3 cellular contexts compared by ENCODE assay signal in genomic region chr19:35454663-35455062, GRCh38.
TF ChIP-seq lines count a peak whose summit lies in the region.

No MANE protein-coding gene starts in this region.

TF ChIP-seq in A549, 52 proteins besides CTCF, POLR2A, EP300 and RAD21 (continues in another document):
- TF ChIP-seq ZSCAN20 (CRISPR knock-in tag; IDR thresholded peaks at IDR 0.05) (no peak), ZNF302 (CRISPR knock-in tag; IDR thresholded peaks at IDR 0.05) (no peak), ELK1 (IDR thresholded peaks at IDR 0.05; ENCODE audit: low read depth, low read length) (no peak), ESRRA (IDR thresholded peaks at IDR 0.05; ENCODE audit: borderline replicate concordance, low read length) (no peak), JUN (IDR thresholded peaks at IDR 0.05) (no peak), BCL3 (IDR thresholded peaks at IDR 0.05) (no peak), EHF (CRISPR knock-in tag; IDR thresholded peaks at IDR 0.05) (no peak), CBX8 (IDR thresholded peaks at IDR 0.05) (no peak), RARB (CRISPR knock-in tag; IDR thresholded peaks at IDR 0.05) (no peak), NFE2L2 (conservative IDR thresholded peaks at IDR 0.05; ENCODE audit: low read length) (no peak), RFX5 (IDR thresholded peaks at IDR 0.05) (no peak), SMC3 (IDR thresholded peaks at IDR 0.05) (no peak), BHLHE40 (IDR thresholded peaks at IDR 0.05; ENCODE audit: low read depth, low read length) (no peak), MYC (IDR thresholded peaks at IDR 0.05; ENCODE audit: borderline replicate concordance, low read length) (no peak)
- TF ChIP-seq, protein P1, sequence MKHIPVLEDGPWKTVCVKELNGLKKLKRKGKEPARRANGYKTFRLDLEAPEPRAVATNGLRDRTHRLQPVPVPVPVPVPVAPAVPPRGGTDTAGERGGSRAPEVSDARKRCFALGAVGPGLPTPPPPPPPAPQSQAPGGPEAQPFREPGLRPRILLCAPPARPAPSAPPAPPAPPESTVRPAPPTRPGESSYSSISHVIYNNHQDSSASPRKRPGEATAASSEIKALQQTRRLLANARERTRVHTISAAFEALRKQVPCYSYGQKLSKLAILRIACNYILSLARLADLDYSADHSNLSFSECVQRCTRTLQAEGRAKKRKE (CRISPR knock-in tag; IDR thresholded peaks at IDR 0.05; ENCODE audit: low read depth): no peak
- TF ChIP-seq, protein P2, sequence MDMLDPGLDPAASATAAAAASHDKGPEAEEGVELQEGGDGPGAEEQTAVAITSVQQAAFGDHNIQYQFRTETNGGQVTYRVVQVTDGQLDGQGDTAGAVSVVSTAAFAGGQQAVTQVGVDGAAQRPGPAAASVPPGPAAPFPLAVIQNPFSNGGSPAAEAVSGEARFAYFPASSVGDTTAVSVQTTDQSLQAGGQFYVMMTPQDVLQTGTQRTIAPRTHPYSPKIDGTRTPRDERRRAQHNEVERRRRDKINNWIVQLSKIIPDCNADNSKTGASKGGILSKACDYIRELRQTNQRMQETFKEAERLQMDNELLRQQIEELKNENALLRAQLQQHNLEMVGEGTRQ (IDR thresholded peaks at IDR 0.05): no peak
- TF ChIP-seq, protein P3, sequence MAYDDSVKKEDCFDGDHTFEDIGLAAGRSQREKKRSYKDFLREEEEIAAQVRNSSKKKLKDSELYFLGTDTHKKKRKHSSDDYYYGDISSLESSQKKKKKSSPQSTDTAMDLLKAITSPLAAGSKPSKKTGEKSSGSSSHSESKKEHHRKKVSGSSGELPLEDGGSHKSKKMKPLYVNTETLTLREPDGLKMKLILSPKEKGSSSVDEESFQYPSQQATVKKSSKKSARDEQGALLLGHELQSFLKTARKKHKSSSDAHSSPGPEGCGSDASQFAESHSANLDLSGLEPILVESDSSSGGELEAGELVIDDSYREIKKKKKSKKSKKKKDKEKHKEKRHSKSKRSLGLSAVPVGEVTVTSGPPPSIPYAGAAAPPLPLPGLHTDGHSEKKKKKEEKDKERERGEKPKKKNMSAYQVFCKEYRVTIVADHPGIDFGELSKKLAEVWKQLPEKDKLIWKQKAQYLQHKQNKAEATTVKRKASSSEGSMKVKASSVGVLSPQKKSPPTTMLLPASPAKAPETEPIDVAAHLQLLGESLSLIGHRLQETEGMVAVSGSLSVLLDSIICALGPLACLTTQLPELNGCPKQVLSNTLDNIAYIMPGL (CRISPR knock-in tag; IDR thresholded peaks at IDR 0.05; ENCODE audit: borderline replicate concordance): no peak

TF ChIP-seq in GM12891, 5 proteins besides CTCF, POLR2A, EP300 and RAD21:
- TF ChIP-seq POU2F2 (IDR thresholded peaks at IDR 0.05; ENCODE audit: low read depth, low read length) (no peak), PAX5 (IDR thresholded peaks at IDR 0.05; ENCODE audit: insufficient read depth, low read length, severe bottlenecking) (no peak), TAF1 (IDR thresholded peaks at IDR 0.05; ENCODE audit: low read depth, low read length) (no peak), SPI1 (IDR thresholded peaks at IDR 0.05; ENCODE audit: low read depth, low read length) (no peak), POLR2AphosphoS5 (IDR thresholded peaks at IDR 0.05; ENCODE audit: low read depth, low read length) (no peak)

TF ChIP-seq in HepG2, 621 proteins besides CTCF, POLR2A, EP300 and RAD21:
- TF ChIP-seq RFX3 (CRISPR knock-in tag; IDR thresholded peaks at IDR 0.05) (peak; percentile 35; the same call in 1 of the 2 replicates), CCAR2 (optimal IDR thresholded peaks at IDR 0.05; ENCODE audit: low read depth, low read length) (no peak)
